8 cellular contexts compared by ENCODE assay signal in genomic region chr6:89371849-89372505, GRCh38. TPM values are rescaled to one million over a fixed set of nuclear protein-coding genes. Genes with fewer than 3 reads are reported as not detected.
A peak's percentile ranks its signal among the peaks of the same experiment; 100 is the strongest.
DNase-seq lines count a peak whose midpoint lies in the region; ATAC-seq and TF ChIP-seq lines count a peak whose summit lies in the region.

No MANE protein-coding gene starts in this region.

- no peaks in the 10 kb centered on the region for H3K9me3 ChIP-seq in colonic mucosa
- no peaks in the 10 kb centered on the region for H3K9me3 ChIP-seq in lower lobe of right lung

- H3K9ac ChIP-seq in colonic mucosa (ENCODE audit: low read depth in 2 of 2, low read length in 2 of 2), result peak overlapping the region in 1 of 2 donors; percentile 2

- TF ChIP-seq CTCF in colonic mucosa (IDR thresholded peaks at IDR 0.05) (peak; percentile 84), lower lobe of right lung (IDR thresholded peaks at IDR 0.05) (peak; percentile 95)

- H3K36me3 Mint-ChIP-seq in activated CD4-positive, alpha-beta T cell treated with anti-CD3 and anti-CD28 coated beads, Interleukin-2, amount 10 ng/mL, durations not matched to agents 24 days and 14 days (ENCODE audit: low read depth), result no peaks in the 10 kb centered on the region

- H3K27me3 Mint-ChIP-seq in activated CD4-positive, alpha-beta T cell treated with anti-CD3 and anti-CD28 coated beads, Interleukin-2, amount 10 ng/mL, durations not matched to agents 24 days and 14 days, result no peaks in the 10 kb centered on the region

- H3K9me3 Mint-ChIP-seq in activated CD4-positive, alpha-beta T cell treated with anti-CD3 and anti-CD28 coated beads, Interleukin-2, amount 10 ng/mL, durations not matched to agents 24 days and 14 days, result no peaks in the 10 kb centered on the region

- intact Hi-C loops in activated CD4-positive, alpha-beta T cell treated with anti-CD3 and anti-CD28 coated beads, Interleukin-2, amount 10 ng/mL, durations not matched to agents 24 days and 14 days (cut with micrococcal nuclease), result loop anchor here (1.0 to 5.0 kb wide), 4 partner anchors 12 to 390 kb away; partner anchors contain the start of gene LYRM2
- intact Hi-C loops in colonic mucosa (cut with DNase I) (loop anchor here (5.0 kb wide), 1 partner anchor 250 kb away; no protein-coding TSS in a partner anchor), lower lobe of right lung (cut with DNase I) (no loop called here)

- H3K27me3 ChIP-seq in colonic mucosa (no peaks in the 10 kb centered on the region), lower lobe of right lung (ENCODE audit: low read depth) (no peaks in the 10 kb centered on the region)

- H3K4me3 Mint-ChIP-seq in activated CD4-positive, alpha-beta T cell treated with anti-CD3 and anti-CD28 coated beads, Interleukin-2, amount 10 ng/mL, durations not matched to agents 24 days and 14 days, result peak overlapping the region; percentile 48

- peak; percentile 48 for ATAC-seq in GM18873 (IDR thresholded peaks at IDR 0.05; ENCODE audit: low FRiP score, unreplicated experiment)
- peak; percentile 56 for ATAC-seq in HG03103 (IDR thresholded peaks at IDR 0.05; ENCODE audit: low read depth, unreplicated experiment)
- peak; percentile 93 to 95 for ATAC-seq in lower lobe of right lung

- H3K4me1 ChIP-seq in colonic mucosa, result no peaks in the 10 kb centered on the region
- H3K4me1 ChIP-seq in lower lobe of right lung, result peaks cover 33% of the 10 kb centered on the region

- H3K36me3 ChIP-seq in colonic mucosa (no peaks in the 10 kb centered on the region), lower lobe of right lung (no peaks in the 10 kb centered on the region)

- DNase-seq in Ammon's horn (ENCODE audit: low spot score) (peak; percentile 92), NCI-H345 treated with DMSO at 0.1 percent for 48 hours (lab: John Stamatoyannopoulos, UW; ENCODE audit: unreplicated experiment) (peak; percentile 56), colonic mucosa (peak; percentile 76), lower lobe of right lung (peak; percentile 85)
- peak; percentile 95 for DNase-seq in activated CD4-positive, alpha-beta T cell treated with anti-CD3 and anti-CD28 coated beads, Interleukin-2, amount 10 ng/mL, durations not matched to agents 24 days and 14 days
- DNase-seq in stimulated activated CD8-positive, alpha-beta memory T cell treated with anti-CD3 and anti-CD28 coated beads, Interleukin-15, amount 100 ng/mL, for 1 hour (ENCODE audit: low read depth), result peak; percentile 68

- H3K27ac Mint-ChIP-seq in activated CD4-positive, alpha-beta T cell treated with anti-CD3 and anti-CD28 coated beads, Interleukin-2, amount 10 ng/mL, durations not matched to agents 24 days and 14 days, result peak overlapping the region; percentile 77

- H3K4me3 ChIP-seq in colonic mucosa (no peak overlapping the region), lower lobe of right lung (no peak overlapping the region)

- H3K27ac ChIP-seq in colonic mucosa (no peak overlapping the region), lower lobe of right lung (no peak overlapping the region)

- H3K4me1 Mint-ChIP-seq in activated CD4-positive, alpha-beta T cell treated with anti-CD3 and anti-CD28 coated beads, Interleukin-2, amount 10 ng/mL, durations not matched to agents 24 days and 14 days, result peaks cover 39% of the 10 kb centered on the region

RNA-seq across cellular contexts. Expression of gene UBE2J1, which starts 19.5 kb away (rescaled TPM):
- 31.6 and 33.5 TPM in 2 replicates for total RNA-seq in activated CD4-positive, alpha-beta T cell treated with anti-CD3 and anti-CD28 coated beads, Interleukin-2, amount 10 ng/mL, durations not matched to agents 24 days and 14 days
- total RNA-seq in colonic mucosa (10 to 100 TPM; 32.1 to 57.2 TPM), lower lobe of right lung (46.9 TPM)

RNA-seq across cellular contexts. Expression of gene RRAGD, which starts 40.1 kb away (rescaled TPM):
- total RNA-seq in activated CD4-positive, alpha-beta T cell treated with anti-CD3 and anti-CD28 coated beads, Interleukin-2, amount 10 ng/mL, durations not matched to agents 24 days and 14 days, result 10.6 and 10.9 TPM in 2 replicates
- total RNA-seq in colonic mucosa (1 to 10 TPM; 2.0 to 4.4 TPM), lower lobe of right lung (62.9 TPM)

RNA-seq across cellular contexts. Expression of gene GABRR2, which starts 56.9 kb away (rescaled TPM):
- 0.19 and 1.0 TPM in 2 replicates for total RNA-seq in activated CD4-positive, alpha-beta T cell treated with anti-CD3 and anti-CD28 coated beads, Interleukin-2, amount 10 ng/mL, durations not matched to agents 24 days and 14 days
- total RNA-seq in colonic mucosa, result under 1 TPM; 0.48 to 0.49 TPM
- 1.2 TPM for total RNA-seq in lower lobe of right lung
